ENCODE assay signal across 24 cellular contexts in the genomic region with DNA sequence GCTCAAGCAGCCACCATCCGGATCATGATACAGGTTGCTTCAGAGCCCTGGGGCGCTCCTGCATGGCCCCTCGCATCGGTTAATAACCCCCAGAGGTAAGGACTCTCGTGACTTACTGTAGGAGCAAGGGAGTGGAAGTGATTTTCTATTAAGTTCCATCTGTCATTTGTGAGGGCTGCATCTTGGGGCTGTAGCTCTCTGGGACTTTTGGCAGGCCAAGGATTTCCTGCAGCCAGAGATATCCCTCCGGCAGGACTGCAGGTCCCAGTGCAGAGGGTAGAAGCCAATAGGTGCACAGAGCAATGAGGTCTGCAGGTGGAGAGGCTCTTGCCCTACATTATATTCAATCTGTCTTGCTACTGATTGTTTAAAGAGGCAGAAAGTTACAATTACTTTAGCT.
DNase-seq lines count a peak whose midpoint lies in the region; ATAC-seq and TF ChIP-seq lines count a peak whose summit lies in the region.
"Had no signal": no experiment of that assay in that cellular context is flagged by ENCODE, and none has a peak within 500 bp of the region (broad histone marks: within the 10 kb centered on the region; RNA-seq: fewer than 3 reads in every experiment).

No MANE protein-coding gene starts in this region.

- H3K4me1 ChIP-seq in mesenchymal stem cell (ENCODE audit: control insufficient read depth, insufficient read depth, low read depth, low read length): no peaks in the 10 kb centered on the region
- H3K4me1 ChIP-seq in left ventricle myocardium inferior: no peaks in the 10 kb centered on the region
- H3K4me1 ChIP-seq: A549; BLaER1 treated with 17β-estradiol and CSF1 and Interleukin-3, amounts not matched to agents 10 nM and 100 nM had no signal

- ATAC-seq in GM21423 (IDR thresholded peaks at IDR 0.05; ENCODE audit: unreplicated experiment): no peak
- ATAC-seq: A549 had no signal

- CTCF ChIA-PET in activated CD4-positive, alpha-beta T cell treated with anti-CD3 and anti-CD28 coated beads, Interleukin-2, amount 10 ng/mL, durations not matched to agents 7 days and 5 days (lab: Charles Lee): no interaction called here

- no peak overlapping the region for H3K4ac ChIP-seq in mesenchymal stem cell (ENCODE audit: low read depth in 1 of 2, low read length in 2 of 2)

- no peak overlapping the region for H3K27ac Mint-ChIP-seq in activated CD4-positive, alpha-beta T cell treated with anti-CD3 and anti-CD28 coated beads, Interleukin-2, amount 10 ng/mL, durations not matched to agents 24 days and 14 days
- H3K27ac Mint-ChIP-seq in activated CD4-positive, alpha-beta T cell treated with anti-CD3 and anti-CD28 coated beads, Interleukin-2, amount 10 ng/mL, durations not matched to agents 7 days and 5 days: no peak overlapping the region
- H3K27ac Mint-ChIP-seq: B cell; CD4-positive, alpha-beta memory T cell had no signal

- no peaks in the 10 kb centered on the region for H3K4me1 Mint-ChIP-seq in activated CD4-positive, alpha-beta T cell treated with anti-CD3 and anti-CD28 coated beads, Interleukin-2, amount 10 ng/mL, durations not matched to agents 24 days and 14 days
- no peaks in the 10 kb centered on the region for H3K4me1 Mint-ChIP-seq in activated CD4-positive, alpha-beta T cell treated with anti-CD3 and anti-CD28 coated beads, Interleukin-2, amount 10 ng/mL, durations not matched to agents 7 days and 5 days
- H3K4me1 Mint-ChIP-seq: B cell; CD4-positive, alpha-beta memory T cell; CD8-positive, alpha-beta memory T cell had no signal

- H3K27me3 ChIP-seq in mesenchymal stem cell (ENCODE audit: control insufficient read depth in 1 of 2, insufficient read depth in 1 of 2, low read length in 2 of 2) (no peaks in the 10 kb centered on the region), left ventricle myocardium inferior (ENCODE audit: low read depth) (no peaks in the 10 kb centered on the region)
- H3K27me3 ChIP-seq: BLaER1 treated with 17β-estradiol and CSF1 and Interleukin-3, amounts not matched to agents 10 nM and 100 nM had no signal

- H3K14ac ChIP-seq in mesenchymal stem cell (ENCODE audit: low read length in 2 of 2): no peak overlapping the region

- H2BK5ac ChIP-seq in mesenchymal stem cell (ENCODE audit: low read depth, low read length, poor library complexity, severe bottlenecking): peak overlapping the region; percentile 25

- H2BK120ac ChIP-seq in mesenchymal stem cell (ENCODE audit: low read depth, low read length): no peak overlapping the region

- no peak overlapping the region for H3K4me3 Mint-ChIP-seq in activated CD4-positive, alpha-beta T cell treated with anti-CD3 and anti-CD28 coated beads, Interleukin-2, amount 10 ng/mL, durations not matched to agents 24 days and 14 days
- H3K4me3 Mint-ChIP-seq in activated CD4-positive, alpha-beta T cell treated with anti-CD3 and anti-CD28 coated beads, Interleukin-2, amount 10 ng/mL, durations not matched to agents 7 days and 5 days: no peak overlapping the region
- H3K4me3 Mint-ChIP-seq: B cell; CD4-positive, alpha-beta memory T cell; CD8-positive, alpha-beta memory T cell had no signal

- H4K91ac ChIP-seq in mesenchymal stem cell (ENCODE audit: low read length): no peak overlapping the region

- no peaks in the 10 kb centered on the region for H3K9me3 Mint-ChIP-seq in activated CD4-positive, alpha-beta T cell treated with anti-CD3 and anti-CD28 coated beads, Interleukin-2, amount 10 ng/mL, durations not matched to agents 24 days and 14 days
- H3K9me3 Mint-ChIP-seq in activated CD4-positive, alpha-beta T cell treated with anti-CD3 and anti-CD28 coated beads, Interleukin-2, amount 10 ng/mL, durations not matched to agents 7 days and 5 days: no peaks in the 10 kb centered on the region
- H3K9me3 Mint-ChIP-seq: CD4-positive, alpha-beta memory T cell; CD8-positive, alpha-beta memory T cell had no signal

- H2AK5ac ChIP-seq in mesenchymal stem cell (ENCODE audit: low read length, severe bottlenecking): no peak overlapping the region

- H3K27ac ChIP-seq in mesenchymal stem cell (ENCODE audit: low read length, poor library complexity, severe bottlenecking): no peak overlapping the region
- no peak overlapping the region for H3K27ac ChIP-seq in left ventricle myocardium inferior (replicated peaks)
- H3K27ac ChIP-seq: 22Rv1; A549; BLaER1 treated with 17β-estradiol and CSF1 and Interleukin-3, amounts not matched to agents 10 nM and 100 nM; C4-2B had no signal

- H2BK12ac ChIP-seq in mesenchymal stem cell (ENCODE audit: low read length in 2 of 2): no peak overlapping the region

- no peaks in the 10 kb centered on the region for H3K27me3 Mint-ChIP-seq in activated CD4-positive, alpha-beta T cell treated with anti-CD3 and anti-CD28 coated beads, Interleukin-2, amount 10 ng/mL, durations not matched to agents 24 days and 14 days
- H3K27me3 Mint-ChIP-seq in activated CD4-positive, alpha-beta T cell treated with anti-CD3 and anti-CD28 coated beads, Interleukin-2, amount 10 ng/mL, durations not matched to agents 7 days and 5 days: no peaks in the 10 kb centered on the region
- H3K27me3 Mint-ChIP-seq: B cell; CD4-positive, alpha-beta memory T cell; CD8-positive, alpha-beta memory T cell had no signal

- no peak overlapping the region for H4K8ac ChIP-seq in mesenchymal stem cell (ENCODE audit: low read length)

- no peak overlapping the region for H2BK15ac ChIP-seq in mesenchymal stem cell (ENCODE audit: low read depth, poor library complexity, severe bottlenecking)

- H3K36me3 ChIP-seq in mesenchymal stem cell (ENCODE audit: control insufficient read depth in 1 of 2, insufficient read depth in 2 of 2, low read depth in 1 of 2, low read length in 2 of 2): no peaks in the 10 kb centered on the region
- no peaks in the 10 kb centered on the region for H3K36me3 ChIP-seq in left ventricle myocardium inferior
- H3K36me3 ChIP-seq: BLaER1 treated with 17β-estradiol and CSF1 and Interleukin-3, amounts not matched to agents 10 nM and 100 nM had no signal

- no peaks in the 10 kb centered on the region for H3K79me1 ChIP-seq in mesenchymal stem cell (replicated peaks; ENCODE audit: low read length, poor library complexity, severe bottlenecking)

- H2AFZ ChIP-seq in mesenchymal stem cell (ENCODE audit: low read depth, low read length): no peak overlapping the region

- H3K23ac ChIP-seq in mesenchymal stem cell (ENCODE audit: low read length in 2 of 2): no peak overlapping the region

- H3K9me3 ChIP-seq in mesenchymal stem cell (ENCODE audit: control insufficient read depth, low read length) (peaks cover 3% of the 10 kb centered on the region), left ventricle myocardium inferior (replicated peaks) (no peaks in the 10 kb centered on the region)
- H3K9me3 ChIP-seq: A549; BLaER1 treated with 17β-estradiol and CSF1 and Interleukin-3, amounts not matched to agents 10 nM and 100 nM had no signal

- 90% methylated on average over 6 of the region's 6 CpGs for WGBS in mesenchymal stem cell

- DNase-seq in activated CD4-positive, alpha-beta T cell treated with anti-CD3 and anti-CD28 coated beads, Interleukin-2, amount 10 ng/mL, durations not matched to agents 24 days and 14 days: peak; percentile 11
- no peak for DNase-seq in activated CD4-positive, alpha-beta T cell treated with anti-CD3 and anti-CD28 coated beads, Interleukin-2, amount 10 ng/mL, durations not matched to agents 7 days and 5 days
- DNase-seq in NCI-H2171 treated with DMSO at 0.1 percent for 48 hours (lab: John Stamatoyannopoulos, UW) (peak; percentile 43), cerebellum (ENCODE audit: low spot score) (peak; percentile 5), mesenchymal stem cell (no peak), NK-92 (lab: John Stamatoyannopoulos, UW; ENCODE audit: unreplicated experiment) (no peak), left ventricle myocardium inferior (no peak)
- DNase-seq: AML-193; CD4-positive, alpha-beta memory T cell; CD8-positive, alpha-beta memory T cell; COR-L47; DMS 273 treated with DMSO at 0.1 percent for 48 hours; DMS153; DMS53; DMS79; DND-41; EL; GF-D8 had no signal

- H3K18ac ChIP-seq in mesenchymal stem cell (ENCODE audit: low read depth in 1 of 2, low read length in 2 of 2): no peak overlapping the region

- no peak for TF ChIP-seq CTCF in left ventricle myocardium inferior (IDR thresholded peaks at IDR 0.05; ENCODE audit: borderline replicate concordance)

- POLR2A ChIA-PET in activated CD4-positive, alpha-beta T cell treated with anti-CD3 and anti-CD28 coated beads, Interleukin-2, amount 10 ng/mL, durations not matched to agents 7 days and 5 days (lab: Charles Lee): no interaction called here

- H3K4me2 ChIP-seq in mesenchymal stem cell (ENCODE audit: low read length, poor library complexity, severe bottlenecking): no peak overlapping the region
- H3K4me2 ChIP-seq: A549; BLaER1 treated with 17β-estradiol and CSF1 and Interleukin-3, amounts not matched to agents 10 nM and 100 nM had no signal

- H3K9ac ChIP-seq in mesenchymal stem cell (ENCODE audit: low read length): no peak overlapping the region
- H3K9ac ChIP-seq: BLaER1 treated with 17β-estradiol and CSF1 and Interleukin-3, amounts not matched to agents 10 nM and 100 nM had no signal

- H3K4me3 ChIP-seq in mesenchymal stem cell (ENCODE audit: insufficient read depth in 1 of 2, low read depth in 1 of 2, low read length in 2 of 2) (no peak overlapping the region), left ventricle myocardium inferior (no peak overlapping the region)
- H3K4me3 ChIP-seq: A549; BLaER1 treated with 17β-estradiol and CSF1 and Interleukin-3, amounts not matched to agents 10 nM and 100 nM had no signal

- intact Hi-C loops in activated CD4-positive, alpha-beta T cell treated with anti-CD3 and anti-CD28 coated beads, Interleukin-2, amount 10 ng/mL, durations not matched to agents 24 days and 14 days (cut with micrococcal nuclease): no loop called here
- intact Hi-C loops in left ventricle myocardium inferior (cut with micrococcal nuclease): no loop called here

- H3K36me3 Mint-ChIP-seq in activated CD4-positive, alpha-beta T cell treated with anti-CD3 and anti-CD28 coated beads, Interleukin-2, amount 10 ng/mL, durations not matched to agents 24 days and 14 days (ENCODE audit: low read depth): no peaks in the 10 kb centered on the region
- no peaks in the 10 kb centered on the region for H3K36me3 Mint-ChIP-seq in activated CD4-positive, alpha-beta T cell treated with anti-CD3 and anti-CD28 coated beads, Interleukin-2, amount 10 ng/mL, durations not matched to agents 7 days and 5 days (ENCODE audit: low read depth)
- H3K36me3 Mint-ChIP-seq: CD4-positive, alpha-beta memory T cell; CD8-positive, alpha-beta memory T cell had no signal

Comparison
In these comparisons a context has a peak if more than half of its experiments do, and no peak if none do; other contexts are left out.
1. DNase-seq: peak in activated CD4-positive, alpha-beta T cell treated with anti-CD3 and anti-CD28 coated beads, Interleukin-2, amount 10 ng/mL, durations not matched to agents 24 days and 14 days (single experiment), NCI-H2171 treated with DMSO at 0.1 percent for 48 hours (single experiment) and cerebellum (single experiment); none in activated CD4-positive, alpha-beta T cell treated with anti-CD3 and anti-CD28 coated beads, Interleukin-2, amount 10 ng/mL, durations not matched to agents 7 days and 5 days (single experiment), mesenchymal stem cell (single experiment), NK-92 (single experiment) and left ventricle myocardium inferior (single experiment).